Comparison of ENCODE assay signal across 8 cellular contexts in genomic region chr10:43128958-43129706, GRCh38. TPM values are rescaled to one million over a fixed set of nuclear protein-coding genes. Genes with fewer than 3 reads are reported as not detected.
DNase-seq lines count a peak whose midpoint lies in the region; ATAC-seq, FAIRE-seq and TF ChIP-seq lines count a peak whose summit lies in the region.

No MANE protein-coding gene starts in this region.

- no peak overlapping the region for H3K27ac ChIP-seq in gastroesophageal sphincter

- peak overlapping the region; percentile 54 for H3K9ac ChIP-seq in adipocyte (ENCODE audit: low read length)

- TF ChIP-seq POLR2A in gastroesophageal sphincter (IDR thresholded peaks at IDR 0.05): no peak

- H3K9me3 Mint-ChIP-seq in IgD-negative memory B cell: no peaks in the 10 kb centered on the region
- no peaks in the 10 kb centered on the region for H3K9me3 Mint-ChIP-seq in memory B cell

- peak; percentile 83 for ATAC-seq in GM21717 (IDR thresholded peaks at IDR 0.05; ENCODE audit: unreplicated experiment)
- ATAC-seq in memory B cell (ENCODE audit: low read depth): peak; percentile 46
- ATAC-seq in gastroesophageal sphincter: no peak

- TF ChIP-seq EP300 in gastroesophageal sphincter (IDR thresholded peaks at IDR 0.05): no peak

- no peak for FAIRE-seq in D721Med (lab: Jason Lieb, UNC)

- in situ Hi-C loops in GM13976 (cut with MboI; ENCODE audit: low sequenced_read_pairs, unreplicated experiment): no loop called here

- H3K27me3 Mint-ChIP-seq in IgD-negative memory B cell (peaks cover 4% of the 10 kb centered on the region), memory B cell (no peaks in the 10 kb centered on the region)

- H3K27ac Mint-ChIP-seq in IgD-negative memory B cell (peak overlapping the region in 2 of 3 donors; percentile 17 to 68), memory B cell (peak overlapping the region; percentile 60)

- H3K4me3 Mint-ChIP-seq in IgD-negative memory B cell (peak overlapping the region in 2 of 4 donors; percentile 3 to 34), memory B cell (no peak overlapping the region)

- H3K27me3 ChIP-seq in adipocyte (replicated peaks; ENCODE audit: control insufficient read depth, insufficient read depth, low read length): no peaks in the 10 kb centered on the region
- no peaks in the 10 kb centered on the region for H3K27me3 ChIP-seq in gastroesophageal sphincter

- 86 to 89% methylated on average over 2 to 3 of the region's 6 CpGs for WGBS in gastroesophageal sphincter (ENCODE audit: low coverage in 1 of 2), 2 donors

- peaks cover 24 to 40% (median 26%) of the 10 kb centered on the region in 3 donors for H3K4me1 Mint-ChIP-seq in IgD-negative memory B cell
- H3K4me1 Mint-ChIP-seq in memory B cell: peaks cover 12% of the 10 kb centered on the region

- DNase-seq in GM13976 (ENCODE audit: low spot score) (peak; percentile 69), adipocyte (ENCODE audit: low read depth) (peak; percentile 95), memory B cell (ENCODE audit: low spot score in 2 of 2) (no peak), D721Med (ENCODE audit: insufficient read length, low spot score) (no peak), cortex of kidney (lab: John Stamatoyannopoulos, UW) (no peak)

- H3K36me3 ChIP-seq in adipocyte (ENCODE audit: control insufficient read depth, insufficient read depth, low read length, severe bottlenecking) (no peaks in the 10 kb centered on the region), gastroesophageal sphincter (no peaks in the 10 kb centered on the region)

- peak overlapping the region; percentile 36 for H3K4me3 ChIP-seq in adipocyte (ENCODE audit: low read length)
- no peak overlapping the region for H3K4me3 ChIP-seq in gastroesophageal sphincter

- H3K36me3 Mint-ChIP-seq in IgD-negative memory B cell: peaks cover 3% of the 10 kb centered on the region
- H3K36me3 Mint-ChIP-seq in memory B cell: no peaks in the 10 kb centered on the region

- no peak for TF ChIP-seq CTCF in GM13976 (IDR thresholded peaks at IDR 0.05; ENCODE audit: borderline replicate concordance, control extremely low read depth, extremely low read depth, insufficient read depth, missing control alignments)
- no peak for TF ChIP-seq CTCF in D721Med (IDR thresholded peaks at IDR 0.05; ENCODE audit: insufficient read depth, missing control alignments)
- TF ChIP-seq CTCF in gastroesophageal sphincter (IDR thresholded peaks at IDR 0.05): no peak

- H3K9me3 ChIP-seq in adipocyte (ENCODE audit: control insufficient read depth, low read length): no peaks in the 10 kb centered on the region
- H3K9me3 ChIP-seq in gastroesophageal sphincter: no peaks in the 10 kb centered on the region

- H3K4me1 ChIP-seq in adipocyte (ENCODE audit: control insufficient read depth, insufficient read depth, low read length): peaks cover 22% of the 10 kb centered on the region
- H3K4me1 ChIP-seq in gastroesophageal sphincter: no peaks in the 10 kb centered on the region

RNA-seq across cellular contexts. Expression of gene CSGALNACT2, which starts 9.1 kb away (rescaled TPM):
- polyA plus RNA-seq in IgD-negative memory B cell: 12.2 TPM
- total RNA-seq in gastroesophageal sphincter: 10 to 100 TPM; 28.4 to 37.4 (median 32.7) TPM

RNA-seq across cellular contexts. Expression of gene RET, which starts 52.3 kb away (rescaled TPM):
- 0.05 TPM for polyA plus RNA-seq in IgD-negative memory B cell
- 1 to 10 TPM; 1.4 to 3.9 (median 1.8) TPM for total RNA-seq in gastroesophageal sphincter

Comparison
In these comparisons a context has a peak if more than half of its experiments do, and no peak if none do; other contexts are left out.
1. DNase-seq: peak in GM13976 (single experiment) and adipocyte (single experiment); none in memory B cell (0 of 2), D721Med (single experiment) and cortex of kidney (single experiment).